17 cellular contexts compared by ENCODE assay signal in the genomic region with DNA sequence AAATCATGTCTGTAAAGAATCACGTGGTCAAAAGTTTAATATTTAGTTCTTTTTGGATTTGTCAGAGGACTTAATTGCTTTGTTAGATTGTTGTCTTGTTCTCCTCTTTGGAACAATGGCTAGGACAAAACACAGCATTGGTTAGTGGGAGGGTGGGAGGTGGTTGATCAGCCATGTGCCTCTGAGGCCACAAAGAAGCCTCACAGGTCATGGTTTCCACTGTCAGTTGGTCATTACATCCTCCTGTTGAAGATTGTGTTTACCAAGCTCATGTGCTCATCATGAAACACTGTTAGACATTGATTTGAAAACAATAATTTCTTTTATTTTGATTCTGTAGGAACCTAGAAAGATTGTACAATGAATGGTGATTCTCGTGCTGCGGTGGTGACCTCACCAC. TPM values are rescaled to one million over a fixed set of nuclear protein-coding genes. Genes with fewer than 3 reads are reported as not detected.
DNase-seq lines count a peak whose midpoint lies in the region; FAIRE-seq and TF ChIP-seq lines count a peak whose summit lies in the region.
"Had no signal": no experiment of that assay in that cellular context is flagged by ENCODE, and none has a peak within 500 bp of the region (broad histone marks: within the 10 kb centered on the region; RNA-seq: fewer than 3 reads in every experiment).

No MANE protein-coding gene starts in this region.

- peaks cover 27% of the 10 kb centered on the region for H3K36me3 ChIP-seq in CD4-positive, alpha-beta memory T cell (ENCODE audit: insufficient read depth, low read length)
- H3K36me3 ChIP-seq in astrocyte (ENCODE audit: insufficient read depth, low read length), result peaks cover 10% of the 10 kb centered on the region
- no peaks in the 10 kb centered on the region for H3K36me3 ChIP-seq in PC-9 (ENCODE audit: low read depth)

- TF ChIP-seq CTCF in astrocyte (IDR thresholded peaks at IDR 0.05; ENCODE audit: insufficient read depth, low read depth, low read length) (no peak), neural crest cell (conservative IDR thresholded peaks at IDR 0.05) (no peak), PC-9 (conservative IDR thresholded peaks at IDR 0.05) (no peak)

- CTCF ChIA-PET in CD4-positive, alpha-beta memory T cell (lab: Charles Lee; ENCODE audit: partially characterized antibody), result interaction anchor here (1.1 kb wide), 1 partner anchor 18 kb away, joined by 3 read pairs; no protein-coding TSS in a partner anchor
- CTCF ChIA-PET in PC-9 (lab: Charles Lee), result no interaction called here

- peaks cover 19 to 65% (median 43%) of the 10 kb centered on the region in 4 donors for H3K4me1 Mint-ChIP-seq in CD4-positive, alpha-beta memory T cell
- H3K4me1 Mint-ChIP-seq in astrocyte (ENCODE audit: low read depth, unreplicated experiment) (peaks cover 13% of the 10 kb centered on the region), neural crest cell (peaks cover 29% of the 10 kb centered on the region)

- no peak for DNase-seq in CD4-positive, alpha-beta memory T cell
- DNase-seq in SK-MEL-5 (ENCODE audit: low read depth, low spot score) (peak; percentile 95), astrocyte (ENCODE audit: low read depth) (no peak), neural crest cell (ENCODE audit: low read depth, low spot score) (no peak), GDM1 (lab: John Stamatoyannopoulos, UW) (no peak), UCSD-AML1 (lab: John Stamatoyannopoulos, UW; ENCODE audit: unreplicated experiment) (no peak), PC-9 (no peak)
- DNase-seq: cortex of kidney, DMS79, NCI-H187, Right ventricle myocardium superior, T-cell, thyroid gland had no signal

- in situ Hi-C loops in SK-MEL-5 (cut with HindIII; ENCODE audit: low pct_unique_long_range_greater_than_20kb, low sequenced_read_pairs), result no loop called here

- FAIRE-seq in astrocyte (lab: Jason Lieb, UNC), result no peak
- FAIRE-seq: GM12892, keratinocyte had no signal

- no peaks in the 10 kb centered on the region for H3K9me2 ChIP-seq in PC-9 (ENCODE audit: insufficient read depth)

- no peak overlapping the region for H3K4me3 ChIP-seq in CD4-positive, alpha-beta memory T cell (ENCODE audit: low read length in 2 of 2)
- no peak overlapping the region for H3K4me3 ChIP-seq in astrocyte (ENCODE audit: insufficient read depth, low read depth, low read length)
- no peak overlapping the region for H3K4me3 ChIP-seq in PC-9
- H3K4me3 ChIP-seq: GM23338, hepatocyte, thyroid gland had no signal

- H3K27me3 Mint-ChIP-seq in CD4-positive, alpha-beta memory T cell, result no peaks in the 10 kb centered on the region
- H3K27me3 Mint-ChIP-seq in astrocyte (ENCODE audit: low read depth, unreplicated experiment), result no peaks in the 10 kb centered on the region
- no peaks in the 10 kb centered on the region for H3K27me3 Mint-ChIP-seq in neural crest cell (ENCODE audit: low read depth)
- H3K27me3 Mint-ChIP-seq: T-cell had no signal

- peaks cover 89% of the 10 kb centered on the region for H3K79me2 ChIP-seq in astrocyte (ENCODE audit: insufficient read depth, low read length)
- peaks cover 10% of the 10 kb centered on the region; the same call in 1 of the 2 replicates for H3K79me2 ChIP-seq in PC-9 (ENCODE audit: low read depth)

- no peaks in the 10 kb centered on the region for H3K9me3 Mint-ChIP-seq in CD4-positive, alpha-beta memory T cell
- H3K9me3 Mint-ChIP-seq in astrocyte (ENCODE audit: unreplicated experiment) (no peaks in the 10 kb centered on the region), neural crest cell (no peaks in the 10 kb centered on the region)
- H3K9me3 Mint-ChIP-seq: GM23338, T-cell had no signal

- no peak overlapping the region for H3K9ac ChIP-seq in astrocyte (ENCODE audit: low read length)

- no peaks in the 10 kb centered on the region for H3K27me3 ChIP-seq in CD4-positive, alpha-beta memory T cell (ENCODE audit: insufficient read depth, low read length)
- H3K27me3 ChIP-seq in astrocyte (ENCODE audit: insufficient read depth, low read length), result no peaks in the 10 kb centered on the region
- H3K27me3 ChIP-seq in PC-9 (ENCODE audit: insufficient read depth, low read depth), result no peaks in the 10 kb centered on the region
- H3K27me3 ChIP-seq: hepatocyte, thyroid gland had no signal

- no peak overlapping the region for H3K4me3 Mint-ChIP-seq in CD4-positive, alpha-beta memory T cell
- H3K4me3 Mint-ChIP-seq in astrocyte (ENCODE audit: unreplicated experiment) (no peak overlapping the region), neural crest cell (no peak overlapping the region)
- H3K4me3 Mint-ChIP-seq: GM23338, T-cell had no signal

- peaks cover 20 to 46% of the 10 kb centered on the region in 2 donors for H3K36me3 Mint-ChIP-seq in CD4-positive, alpha-beta memory T cell
- H3K36me3 Mint-ChIP-seq in astrocyte (ENCODE audit: low read depth, unreplicated experiment) (peaks cover 36% of the 10 kb centered on the region), neural crest cell (ENCODE audit: low read depth) (peaks cover 13% of the 10 kb centered on the region)

- POLR2A ChIA-PET in CD4-positive, alpha-beta memory T cell (lab: Charles Lee; ENCODE audit: partially characterized antibody), result no interaction called here
- POLR2A ChIA-PET in PC-9 (lab: Charles Lee; ENCODE audit: unreplicated experiment), result no interaction called here

- H3F3A ChIP-seq in PC-9 (ENCODE audit: insufficient read depth, low read depth), result no peaks in the 10 kb centered on the region

- H3K4me1 ChIP-seq in CD4-positive, alpha-beta memory T cell (ENCODE audit: insufficient read depth, low read length), result peaks cover 26% of the 10 kb centered on the region
- peaks cover 2% of the 10 kb centered on the region for H3K4me1 ChIP-seq in astrocyte (ENCODE audit: insufficient read depth, low read length)
- peaks cover 5% of the 10 kb centered on the region; the same call in 1 of the 2 replicates for H3K4me1 ChIP-seq in PC-9 (replicated peaks; ENCODE audit: insufficient read depth)

- peak overlapping the region in 5 of 7 donors; percentile 17 to 46 (median 37) for H3K27ac Mint-ChIP-seq in CD4-positive, alpha-beta memory T cell
- H3K27ac Mint-ChIP-seq in astrocyte (ENCODE audit: unreplicated experiment), result peak overlapping the region; percentile 47
- peak overlapping the region; percentile 44 for H3K27ac Mint-ChIP-seq in neural crest cell (ENCODE audit: unreplicated experiment)
- H3K27ac Mint-ChIP-seq: GM23338 had no signal

- H2AFZ ChIP-seq in astrocyte (ENCODE audit: low read depth, low read length), result no peak overlapping the region
- no peak overlapping the region for H2AFZ ChIP-seq in PC-9
- H2AFZ ChIP-seq: GM23338, hepatocyte had no signal

- H4K20me1 ChIP-seq in astrocyte (ENCODE audit: insufficient read depth, low read length) (peaks cover 81% of the 10 kb centered on the region), PC-9 (ENCODE audit: insufficient read depth) (no peaks in the 10 kb centered on the region)

- no peak overlapping the region for H3K27ac ChIP-seq in CD4-positive, alpha-beta memory T cell (ENCODE audit: low read depth, low read length)
- no peak overlapping the region for H3K27ac ChIP-seq in astrocyte (ENCODE audit: low read depth, low read length)
- H3K27ac ChIP-seq in PC-9, result no peak overlapping the region
- H3K27ac ChIP-seq: hepatocyte, thyroid gland had no signal

- no peaks in the 10 kb centered on the region for H3K9me3 ChIP-seq in CD4-positive, alpha-beta memory T cell (ENCODE audit: control insufficient read depth in 1 of 2, low read length in 2 of 2)
- H3K9me3 ChIP-seq in astrocyte (ENCODE audit: insufficient read depth, low read depth, low read length) (no peaks in the 10 kb centered on the region), PC-9 (ENCODE audit: insufficient read depth, low read depth) (no peaks in the 10 kb centered on the region)
- H3K9me3 ChIP-seq: thyroid gland had no signal

- H3K4me2 ChIP-seq in astrocyte (ENCODE audit: low read length), result no peak overlapping the region
- no peak overlapping the region for H3K4me2 ChIP-seq in PC-9
- H3K4me2 ChIP-seq: GM23338, hepatocyte had no signal

- intact Hi-C loops in CD4-positive, alpha-beta memory T cell (cut with micrococcal nuclease), result no loop called here
- intact Hi-C loops in PC-9 (cut with micrococcal nuclease; ENCODE audit: unreplicated experiment), result no loop called here

- BruUV-seq in PC-9 (replicated peaks; lab: Mats Ljungman, UMichigan), result no TSS peak

RNA-seq across cellular contexts. Expression of gene ADD1, which starts 31.9 kb away (rescaled TPM):
- 100 to 1,000 TPM; 289 to 293 TPM for total RNA-seq in CD4-positive, alpha-beta memory T cell
- 100 to 1,000 TPM; 159 to 171 TPM for polyA plus RNA-seq in CD4-positive, alpha-beta memory T cell
- total RNA-seq in SK-MEL-5 (2014; rRNA removed; shearing (Covaris generic)), result 144 and 148 TPM in 2 replicates
- polyA plus RNA-seq in SK-MEL-5 (2015; cell fraction: cytosol; rRNA removed), result 125 and 152 TPM in 2 replicates
- polyA plus RNA-seq in SK-MEL-5 (2015; cell fraction: nucleus; rRNA removed), result 98.5 and 103 TPM in 2 replicates
- 258 and 280 TPM in 2 replicates for total RNA-seq in astrocyte
- 230 and 236 TPM in 2 replicates for total RNA-seq in neural crest cell
- total RNA-seq in PC-9 (2021), result 178 and 181 TPM in 2 replicates
